In genomic region chr6:157879873-157880254, GRCh38 we compare ENCODE assay signal across 9 cellular contexts. TPM values are rescaled to one million over a fixed set of nuclear protein-coding genes. Genes with fewer than 3 reads are reported as not detected.
DNase-seq lines count a peak whose midpoint lies in the region; ATAC-seq and TF ChIP-seq lines count a peak whose summit lies in the region.
"Had no signal": no experiment of that assay in that cellular context is flagged by ENCODE, and none has a peak within 500 bp of the region (broad histone marks: within the 10 kb centered on the region; RNA-seq: fewer than 3 reads in every experiment).

No MANE protein-coding gene starts in this region.

- no peak overlapping the region for H3K4me3 Mint-ChIP-seq in CD4-positive, alpha-beta memory T cell
- no peak overlapping the region for H3K4me3 Mint-ChIP-seq in brain
- H3K4me3 Mint-ChIP-seq in stimulated activated naive B cell treated with anti-CD40 and anti-IgM and Interleukin-4, amounts not matched to agents 10 μg/mL and 1 μg/mL and 100 μg/mL, for 72 hours, result no peak overlapping the region

- POLR2A ChIA-PET in CD4-positive, alpha-beta memory T cell (lab: Charles Lee; ENCODE audit: partially characterized antibody), result no interaction called here

- DNase-seq in CD4-positive, alpha-beta memory T cell, result no peak
- DNase-seq in NK-92 (lab: John Stamatoyannopoulos, UW; ENCODE audit: unreplicated experiment), result no peak
- no peak for DNase-seq in stimulated activated naive B cell treated with anti-CD40 and anti-IgM and Interleukin-4, amounts not matched to agents 10 μg/mL and 1 μg/mL and 100 μg/mL, for 72 hours
- no peak for DNase-seq in stimulated activated CD4-positive, alpha-beta T cell treated with anti-CD3 and anti-CD28 coated beads, Interleukin-4, amount 100 ng/mL, for 4 hours
- no peak for DNase-seq in lower leg skin (ENCODE audit: low spot score in 2 of 2)
- DNase-seq: stimulated activated CD4-positive, alpha-beta T cell treated with anti-CD3 and anti-CD28 coated beads, Interleukin-2, amount 100 ng/mL, for 24 hours had no signal

- no peaks in the 10 kb centered on the region for H3K27me3 ChIP-seq in CD4-positive, alpha-beta memory T cell (ENCODE audit: insufficient read depth, low read length)

- ATAC-seq in GM19397 (IDR thresholded peaks at IDR 0.05; ENCODE audit: unreplicated experiment), result peak; percentile 31
- peak; percentile 48 for ATAC-seq in HG03135 (IDR thresholded peaks at IDR 0.05; ENCODE audit: unreplicated experiment)
- no peak for ATAC-seq in stimulated activated naive B cell treated with anti-CD40 and anti-IgM and Interleukin-4, amounts not matched to agents 10 μg/mL and 1 μg/mL and 100 μg/mL, for 72 hours (replicated peaks)

- H3K27ac Mint-ChIP-seq in CD4-positive, alpha-beta memory T cell, result peak overlapping the region in 6 of 7 donors; percentile 11 to 74 (median 48)
- peak overlapping the region in 4 of 5 experiments; percentile 2 to 58 (median 18) for H3K27ac Mint-ChIP-seq in brain
- no peak overlapping the region for H3K27ac Mint-ChIP-seq in stimulated activated naive B cell treated with anti-CD40 and anti-IgM and Interleukin-4, amounts not matched to agents 10 μg/mL and 1 μg/mL and 100 μg/mL, for 72 hours

- TF ChIP-seq CTCF in brain (conservative IDR thresholded peaks at IDR 0.05), result no peak
- TF ChIP-seq CTCF in lower leg skin (IDR thresholded peaks at IDR 0.05), result no peak

- H3K36me3 ChIP-seq in CD4-positive, alpha-beta memory T cell (ENCODE audit: insufficient read depth, low read length), result peaks cover 16% of the 10 kb centered on the region

- H3K27me3 Mint-ChIP-seq in CD4-positive, alpha-beta memory T cell, result no peaks in the 10 kb centered on the region
- no peaks in the 10 kb centered on the region for H3K27me3 Mint-ChIP-seq in brain
- H3K27me3 Mint-ChIP-seq in stimulated activated naive B cell treated with anti-CD40 and anti-IgM and Interleukin-4, amounts not matched to agents 10 μg/mL and 1 μg/mL and 100 μg/mL, for 72 hours, result no peaks in the 10 kb centered on the region

- H3K9me3 Mint-ChIP-seq in CD4-positive, alpha-beta memory T cell, result peaks cover 0 to 1% (median 0%) of the 10 kb centered on the region in 8 donors
- H3K9me3 Mint-ChIP-seq in brain, result no peaks in the 10 kb centered on the region
- no peaks in the 10 kb centered on the region for H3K9me3 Mint-ChIP-seq in stimulated activated naive B cell treated with anti-CD40 and anti-IgM and Interleukin-4, amounts not matched to agents 10 μg/mL and 1 μg/mL and 100 μg/mL, for 72 hours

- H3K4me3 ChIP-seq in CD4-positive, alpha-beta memory T cell (ENCODE audit: low read length in 2 of 2), result no peak overlapping the region
- no peak overlapping the region for H3K4me3 ChIP-seq in lower leg skin (ENCODE audit: low read depth, poor library complexity, severe bottlenecking)

- intact Hi-C loops in CD4-positive, alpha-beta memory T cell (cut with micrococcal nuclease), result no loop called here
- intact Hi-C loops in lower leg skin (cut with DNase I; ENCODE audit: low total_unique reads), result no loop called here

- H3K4me1 ChIP-seq in CD4-positive, alpha-beta memory T cell (ENCODE audit: insufficient read depth, low read length), result peaks cover 31% of the 10 kb centered on the region

- whole genome bisulfite sequencing in lower leg skin, 2 donors, result 89 to 91% methylated on average over 2 of the region's 2 CpGs

- no peak for TF ChIP-seq POLR2A in lower leg skin (IDR thresholded peaks at IDR 0.05)

- CTCF ChIA-PET in CD4-positive, alpha-beta memory T cell (lab: Charles Lee; ENCODE audit: partially characterized antibody), result interaction anchor here (0.7 to 11.7 kb wide), 2 partner anchors 119 to 146 kb away, joined by 3 to 314 read pairs; no protein-coding TSS in a partner anchor

- peaks cover 52 to 64% of the 10 kb centered on the region in 2 donors for H3K36me3 Mint-ChIP-seq in CD4-positive, alpha-beta memory T cell
- H3K36me3 Mint-ChIP-seq in brain, result peaks cover 67% of the 10 kb centered on the region
- H3K36me3 Mint-ChIP-seq in stimulated activated naive B cell treated with anti-CD40 and anti-IgM and Interleukin-4, amounts not matched to agents 10 μg/mL and 1 μg/mL and 100 μg/mL, for 72 hours, result peaks cover 49 to 70% of the 10 kb centered on the region in 2 donors

- no peaks in the 10 kb centered on the region for H3K9me3 ChIP-seq in CD4-positive, alpha-beta memory T cell (ENCODE audit: control insufficient read depth in 1 of 2, low read length in 2 of 2)

- H3K4me1 Mint-ChIP-seq in CD4-positive, alpha-beta memory T cell, result peaks cover 25 to 71% (median 44%) of the 10 kb centered on the region in 4 donors
- peaks cover 34% of the 10 kb centered on the region for H3K4me1 Mint-ChIP-seq in brain
- H3K4me1 Mint-ChIP-seq in stimulated activated naive B cell treated with anti-CD40 and anti-IgM and Interleukin-4, amounts not matched to agents 10 μg/mL and 1 μg/mL and 100 μg/mL, for 72 hours, result peaks cover 28 to 51% of the 10 kb centered on the region in 2 donors

- no peak overlapping the region for H3K27ac ChIP-seq in CD4-positive, alpha-beta memory T cell (ENCODE audit: low read depth, low read length)

RNA-seq across cellular contexts. Expression of gene SNX9, which starts 56.8 kb away (rescaled TPM):
- 10 to 100 TPM; 21.5 to 21.9 TPM for total RNA-seq in CD4-positive, alpha-beta memory T cell
- polyA plus RNA-seq in CD4-positive, alpha-beta memory T cell, result 10 to 100 TPM; 12.9 to 19.4 TPM
- 15.9 TPM for polyA plus RNA-seq in brain (ENCODE audit: insufficient read depth, low read depth, low replicate concordance)
- 10 to 100 TPM; 37.4 to 59.5 (median 46.7) TPM for total RNA-seq in lower leg skin

Comparison
In these comparisons a context has a peak if more than half of its experiments do, and no peak if none do; other contexts are left out.
1. ATAC-seq: peak in GM19397 (single experiment) and HG03135 (single experiment); none in stimulated activated naive B cell treated with anti-CD40 and anti-IgM and Interleukin-4, amounts not matched to agents 10 μg/mL and 1 μg/mL and 100 μg/mL, for 72 hours (0 of 2).